ENCODE assay signal across 9 cellular contexts in the genomic region with DNA sequence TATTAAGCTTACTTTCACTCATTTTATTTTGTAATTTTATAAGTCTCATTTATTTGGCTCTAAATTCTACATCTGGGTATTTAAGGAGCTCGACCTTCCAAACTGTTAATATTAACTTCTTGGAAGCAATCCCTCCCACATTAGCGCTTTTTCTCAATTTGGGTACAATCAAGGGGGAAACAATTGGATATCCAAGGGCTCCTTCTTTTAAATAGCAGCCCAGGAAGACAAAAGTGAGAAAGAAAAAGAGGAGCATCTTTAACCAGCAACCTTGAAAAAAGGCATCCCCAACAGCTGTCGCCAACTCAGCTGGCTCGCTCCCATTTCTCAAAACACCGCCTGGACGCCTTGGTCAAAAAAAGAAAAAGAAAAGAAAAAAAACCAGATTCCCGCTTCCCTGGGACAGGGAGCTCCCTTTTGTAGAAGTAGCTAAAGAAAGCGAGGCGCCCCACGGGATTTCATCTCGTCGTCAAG. TPM values are rescaled to one million over a fixed set of nuclear protein-coding genes. Genes with fewer than 3 reads are reported as not detected.
DNase-seq lines count a peak whose midpoint lies in the region; ATAC-seq and TF ChIP-seq lines count a peak whose summit lies in the region.
"Had no signal": no experiment of that assay in that cellular context is flagged by ENCODE, and none has a peak within 500 bp of the region (broad histone marks: within the 10 kb centered on the region; RNA-seq: fewer than 3 reads in every experiment).

No MANE protein-coding gene starts in this region.

- H3K36me3 ChIP-seq in brain microvascular endothelial cell (replicated peaks), result no peaks in the 10 kb centered on the region
- H3K36me3 ChIP-seq in thyroid gland, result no peaks in the 10 kb centered on the region
- H3K36me3 ChIP-seq: adrenal gland had no signal

- TF ChIP-seq POLR2A in thyroid gland (IDR thresholded peaks at IDR 0.05), result no peak

- H3K9me3 ChIP-seq in thyroid gland, result no peaks in the 10 kb centered on the region
- H3K9me3 ChIP-seq: adrenal gland had no signal

- intact Hi-C loops in thyroid gland (cut with DNase I), result no loop called here
- intact Hi-C loops in Calu3 (cut with micrococcal nuclease; ENCODE audit: unreplicated experiment), result no loop called here

- peaks cover 6% of the 10 kb centered on the region for H3K4me1 Mint-ChIP-seq in activated T-cell treated with anti-CD3 and anti-CD28 coated beads, Interleukin-2, amount 50 U/mL, for 24 hours (ENCODE audit: low read depth)
- H3K4me1 Mint-ChIP-seq in memory B cell, result peaks cover 5% of the 10 kb centered on the region
- no peaks in the 10 kb centered on the region for H3K4me1 Mint-ChIP-seq in Calu3 (ENCODE audit: low read depth, unreplicated experiment)

- H3K4me3 ChIP-seq in brain microvascular endothelial cell (ENCODE audit: low read depth, low read length) (peak overlapping the region; percentile 65), thyroid gland (replicated peaks in 1 of 3) (peak overlapping the region; percentile 6 to 55 (median 7))

- peak overlapping the region; percentile 67 for H3K4me3 Mint-ChIP-seq in activated T-cell treated with anti-CD3 and anti-CD28 coated beads, Interleukin-2, amount 50 U/mL, for 24 hours
- peak overlapping the region; percentile 76 for H3K4me3 Mint-ChIP-seq in memory B cell
- H3K4me3 Mint-ChIP-seq in Calu3 (ENCODE audit: low read depth, unreplicated experiment), result no peak overlapping the region

- TF ChIP-seq CTCF in brain microvascular endothelial cell (IDR thresholded peaks at IDR 0.05; ENCODE audit: low read depth, low read length, missing control alignments) (no peak), thyroid gland (IDR thresholded peaks at IDR 0.05) (no peak), Calu3 (IDR thresholded peaks at IDR 0.05; ENCODE audit: unreplicated experiment) (no peak)

- H3K9me3 Mint-ChIP-seq in activated T-cell treated with anti-CD3 and anti-CD28 coated beads, Interleukin-2, amount 50 U/mL, for 24 hours, result no peaks in the 10 kb centered on the region
- H3K9me3 Mint-ChIP-seq in memory B cell (no peaks in the 10 kb centered on the region), Calu3 (ENCODE audit: low read depth, unreplicated experiment) (no peaks in the 10 kb centered on the region)

- BruUV-seq in Calu3 (replicated peaks; lab: Mats Ljungman, UMichigan), result no TSS peak

- DNase-seq in activated T-cell treated with anti-CD3 and anti-CD28 coated beads, Interleukin-2, amount 50 U/mL, for 24 hours, result no peak
- DNase-seq in activated T-cell treated with anti-CD3 and anti-CD28 coated beads, Interleukin-2, amount 50 U/mL, for 1 hour, result no peak
- DNase-seq in brain microvascular endothelial cell (no peak), memory B cell (ENCODE audit: low spot score in 2 of 2) (no peak), thyroid gland (no peak), Calu3 (no peak), NCI-H2029 treated with DMSO at 0.1 percent for 48 hours (lab: John Stamatoyannopoulos, UW) (no peak)
- DNase-seq in stimulated activated CD4-positive, alpha-beta T cell treated with anti-CD3 and anti-CD28 coated beads, Interleukin-2, amount 100 ng/mL, for 48 hours, result no peak

- peaks cover 0 to 10% of the 10 kb centered on the region in 2 donors for H3K4me1 ChIP-seq in thyroid gland

- ATAC-seq in memory B cell (ENCODE audit: low read depth), result no peak

- CTCF ChIA-PET in Calu3 (lab: Charles Lee), result interaction anchor here (0.7 to 1.3 kb wide), 2 partner anchors 20 to 100 kb away, joined by 4 to 6 read pairs; no protein-coding TSS in a partner anchor

- H3K36me3 Mint-ChIP-seq in activated T-cell treated with anti-CD3 and anti-CD28 coated beads, Interleukin-2, amount 50 U/mL, for 24 hours (ENCODE audit: low read depth), result no peaks in the 10 kb centered on the region
- H3K36me3 Mint-ChIP-seq in memory B cell (no peaks in the 10 kb centered on the region), Calu3 (ENCODE audit: insufficient read depth, unreplicated experiment) (peaks cover 13% of the 10 kb centered on the region)

- H3K27ac ChIP-seq in brain microvascular endothelial cell (no peak overlapping the region), thyroid gland (peak overlapping the region; percentile 36 to 79 (median 63))

- 6 to 8% methylated on average over 12 of the region's 12 CpGs for WGBS in thyroid gland, 2 donors

- no peak overlapping the region for H3K27ac Mint-ChIP-seq in activated T-cell treated with anti-CD3 and anti-CD28 coated beads, Interleukin-2, amount 50 U/mL, for 24 hours
- no peak overlapping the region for H3K27ac Mint-ChIP-seq in memory B cell
- H3K27ac Mint-ChIP-seq in Calu3 (ENCODE audit: unreplicated experiment), result no peak overlapping the region

- in situ Hi-C loops in brain microvascular endothelial cell (cut with HindIII; ENCODE audit: low pct_ligation_motif_present, low sequenced_read_pairs), result no loop called here

- H3K27me3 ChIP-seq in brain microvascular endothelial cell (replicated peaks) (peaks cover 13% of the 10 kb centered on the region), thyroid gland (no peaks in the 10 kb centered on the region)

- H3K27me3 Mint-ChIP-seq in activated T-cell treated with anti-CD3 and anti-CD28 coated beads, Interleukin-2, amount 50 U/mL, for 24 hours, result peaks cover 39% of the 10 kb centered on the region
- peaks cover 16% of the 10 kb centered on the region for H3K27me3 Mint-ChIP-seq in memory B cell
- no peaks in the 10 kb centered on the region for H3K27me3 Mint-ChIP-seq in Calu3 (ENCODE audit: unreplicated experiment)

RNA-seq across cellular contexts. Expression of gene C3orf70, which starts 0.9 kb away (rescaled TPM):
- total RNA-seq in thyroid gland, result 1 to 10 TPM; 1.6 to 3.0 (median 2.1) TPM
- total RNA-seq in Calu3 (2022), result 0.10 and 0.12 TPM in 2 replicates
